In genomic region chr9:134297082-134297415, GRCh38 we compare ENCODE assay signal across 17 cellular contexts. TPM values are rescaled to one million over a fixed set of nuclear protein-coding genes. Genes with fewer than 3 reads are reported as not detected.
DNase-seq lines count a peak whose midpoint lies in the region; ATAC-seq, FAIRE-seq and TF ChIP-seq lines count a peak whose summit lies in the region.
"Had no signal": no experiment of that assay in that cellular context is flagged by ENCODE, and none has a peak within 500 bp of the region (broad histone marks: within the 10 kb centered on the region; RNA-seq: fewer than 3 reads in every experiment).

No MANE protein-coding gene starts in this region.

- TF ChIP-seq CTCF in right atrium auricular region (IDR thresholded peaks at IDR 0.05), result no peak
- TF ChIP-seq CTCF in kidney (IDR thresholded peaks at IDR 0.05; ENCODE audit: borderline replicate concordance, extremely low read depth, insufficient read depth), result no peak

- H3K27me3 ChIP-seq in right atrium auricular region (no peaks in the 10 kb centered on the region), aorta (ENCODE audit: control insufficient read depth in 1 of 2, insufficient read depth in 2 of 2, low read length in 1 of 2) (no peaks in the 10 kb centered on the region)

- H3K4me1 ChIP-seq in right atrium auricular region, result peaks cover 0 to 13% of the 10 kb centered on the region in 2 donors
- H3K4me1 ChIP-seq in kidney (ENCODE audit: control insufficient read depth in 1 of 2, insufficient read depth in 1 of 2, low read depth in 1 of 2, low read length in 2 of 2), result no peaks in the 10 kb centered on the region
- H3K4me1 ChIP-seq in aorta (ENCODE audit: control insufficient read depth in 1 of 2, insufficient read depth in 2 of 2, low read length in 2 of 2), result no peaks in the 10 kb centered on the region
- H3K4me1 ChIP-seq: A549 had no signal

- H3K36me3 ChIP-seq in right atrium auricular region (no peaks in the 10 kb centered on the region), kidney (ENCODE audit: control insufficient read depth in 1 of 2, insufficient read depth in 2 of 2, low read length in 2 of 2) (no peaks in the 10 kb centered on the region), aorta (ENCODE audit: control insufficient read depth in 1 of 2, insufficient read depth in 2 of 2, low read length in 1 of 2) (no peaks in the 10 kb centered on the region)

- intact Hi-C loops in Right ventricle myocardium inferior (cut with DNase I) (no loop called here), left cardiac atrium (cut with DNase I) (no loop called here), kidney (cut with DNase I) (no loop called here), aorta (cut with DNase I) (no loop called here)

- no peak for ATAC-seq in Right ventricle myocardium inferior
- no peak for ATAC-seq in left cardiac atrium
- ATAC-seq in aorta (ENCODE audit: low FRiP score), result no peak
- no peak for ATAC-seq in HG03175 (IDR thresholded peaks at IDR 0.05; ENCODE audit: unreplicated experiment)
- no peak for ATAC-seq in HG03565 (IDR thresholded peaks at IDR 0.05; ENCODE audit: unreplicated experiment)
- ATAC-seq: A549; CD8-positive, alpha-beta T cell had no signal

- WGBS in aorta, 2 donors, result 90 to 91% methylated on average over 14 of the region's 14 CpGs

- FAIRE-seq in kidney (lab: Jason Lieb, UNC), result no peak
- FAIRE-seq: A549 had no signal

- no peak overlapping the region for H3K4me3 ChIP-seq in right atrium auricular region
- no peak overlapping the region for H3K4me3 ChIP-seq in kidney (ENCODE audit: low read length in 2 of 2)
- no peak overlapping the region for H3K4me3 ChIP-seq in aorta (ENCODE audit: low read length in 2 of 2)
- H3K4me3 ChIP-seq: A549 had no signal

- H3K9ac ChIP-seq in kidney (ENCODE audit: low read length in 2 of 2), result no peak overlapping the region

- H3K27ac ChIP-seq in right atrium auricular region (no peak overlapping the region), kidney (ENCODE audit: low read depth in 2 of 2, low read length in 2 of 2) (no peak overlapping the region), aorta (ENCODE audit: low read depth in 1 of 2, low read length in 2 of 2) (no peak overlapping the region)
- H3K27ac ChIP-seq: 22Rv1, A549 had no signal

- H3K9me3 ChIP-seq in right atrium auricular region, result no peaks in the 10 kb centered on the region
- no peaks in the 10 kb centered on the region for H3K9me3 ChIP-seq in kidney (ENCODE audit: control insufficient read depth in 1 of 2, low read length in 2 of 2)
- H3K9me3 ChIP-seq in aorta (ENCODE audit: control insufficient read depth, low read length), result no peaks in the 10 kb centered on the region
- H3K9me3 ChIP-seq: A549 had no signal

- DNase-seq in Right ventricle myocardium inferior (ENCODE audit: missing footprints) (peak; percentile 20), right atrium auricular region (ENCODE audit: low spot score) (no peak), left cardiac atrium (peak; percentile 9), kidney (peak; percentile 66), aorta (peak; percentile 35 to 66)
- no peak for DNase-seq in activated CD4-positive, CD25-positive, alpha-beta regulatory T cell (lab: John Stamatoyannopoulos, UW)
- DNase-seq: AML-193, Calu3, DMS79 treated with DMSO at 0.1 percent for 48 hours, GF-D8, GOT3, H9 had no signal

RNA-seq across cellular contexts. Expression of gene RXRA, which starts 29.2 kb away (rescaled TPM):
- 91.1 TPM for total RNA-seq in Right ventricle myocardium inferior
- 10 to 100 TPM; 34.5 to 50.8 TPM for total RNA-seq in right atrium auricular region
- total RNA-seq in left cardiac atrium, result 10 to 100 TPM; 41.6 to 67.7 TPM
- 49.5 TPM for total RNA-seq in kidney
- polyA plus RNA-seq in kidney (ENCODE audit: insufficient read depth, low read depth, low replicate concordance), result 24.0 TPM
- total RNA-seq in aorta, result 10 to 100 TPM; 47.5 to 67.8 TPM
- 10 to 100 TPM; 17.7 to 18.0 TPM for polyA plus RNA-seq in aorta

Comparison
In these comparisons a context has a peak if more than half of its experiments do, and no peak if none do; other contexts are left out.
1. DNase-seq: peak in Right ventricle myocardium inferior (single experiment), left cardiac atrium (single experiment), kidney (single experiment) and aorta (2 of 2); none in right atrium auricular region (single experiment) and activated CD4-positive, CD25-positive, alpha-beta regulatory T cell (0 of 4).